In the genomic region with DNA sequence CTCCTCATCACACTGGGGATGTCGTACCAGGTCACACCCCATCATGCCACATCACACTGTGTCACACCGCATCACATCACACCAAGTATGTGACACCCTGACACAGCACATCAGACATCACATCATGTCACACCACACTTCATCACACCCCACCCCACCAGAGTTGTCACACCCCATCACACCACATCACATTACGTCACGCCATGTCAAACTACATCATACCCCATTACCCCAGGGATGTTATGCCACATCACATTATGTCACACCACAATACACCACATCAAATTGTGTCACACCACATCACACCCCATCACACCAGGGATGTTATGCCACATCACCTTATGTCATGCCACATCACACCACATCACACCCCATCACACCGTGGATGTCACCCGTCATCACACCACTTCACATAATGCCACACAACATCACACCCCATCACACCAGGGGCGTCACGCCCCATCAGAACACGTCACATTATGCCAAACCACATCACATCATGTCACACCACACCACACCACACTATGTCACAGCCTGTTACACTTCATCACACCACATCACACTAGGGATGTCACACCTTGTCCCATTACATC, we compare ENCODE assay signal across 21 cellular contexts.
DNase-seq lines count a peak whose midpoint lies in the region; ATAC-seq, FAIRE-seq and TF ChIP-seq lines count a peak whose summit lies in the region.
"Had no signal": no experiment of that assay in that cellular context is flagged by ENCODE, and none has a peak within 500 bp of the region (broad histone marks: within the 10 kb centered on the region; RNA-seq: fewer than 3 reads in every experiment).

No MANE protein-coding gene starts in this region.

- no peaks in the 10 kb centered on the region for H3K36me3 Mint-ChIP-seq in effector memory CD8-positive, alpha-beta T cell (ENCODE audit: insufficient read depth)

- H3K4me1 ChIP-seq in left lung (no peaks in the 10 kb centered on the region), spleen (no peaks in the 10 kb centered on the region)
- H3K4me1 ChIP-seq: A549, BE2C had no signal

- no peaks in the 10 kb centered on the region for H3K27me3 ChIP-seq in bronchial epithelial cell (ENCODE audit: control insufficient read depth, insufficient read depth, low read length)
- no peaks in the 10 kb centered on the region for H3K27me3 ChIP-seq in left lung
- H3K27me3 ChIP-seq in spleen (replicated peaks in 1 of 7): no peaks in the 10 kb centered on the region
- H3K27me3 ChIP-seq: BE2C had no signal

- WGBS in spleen, 5 donors: 94 to 96% (median 94%) methylated on average over 9 of the region's 9 CpGs

- H3K9me3 Mint-ChIP-seq in effector memory CD8-positive, alpha-beta T cell: peaks cover 14 to 20% of the 10 kb centered on the region in 2 donors

- no peaks in the 10 kb centered on the region for H3K4me1 Mint-ChIP-seq in effector memory CD8-positive, alpha-beta T cell (ENCODE audit: low read depth in 2 of 2)

- ATAC-seq in left lung: peak; percentile 34
- no peak for ATAC-seq in effector memory CD8-positive, alpha-beta T cell (replicated peaks)
- no peak for ATAC-seq in HG03520 (IDR thresholded peaks at IDR 0.05; ENCODE audit: unreplicated experiment)
- ATAC-seq: A549 had no signal

- H3K27ac ChIP-seq in left lung (no peak overlapping the region), spleen (no peak overlapping the region)
- H3K27ac ChIP-seq: A549, RWPE1 had no signal

- H3K36me3 ChIP-seq in bronchial epithelial cell (ENCODE audit: control insufficient read depth, insufficient read depth, low read length): no peaks in the 10 kb centered on the region
- H3K36me3 ChIP-seq in left lung: no peaks in the 10 kb centered on the region
- H3K36me3 ChIP-seq in spleen: no peaks in the 10 kb centered on the region
- H3K36me3 ChIP-seq: BE2C had no signal

- no peak overlapping the region for H3K4me3 Mint-ChIP-seq in effector memory CD8-positive, alpha-beta T cell

- DNase-seq in GM19239 (ENCODE audit: insufficient read length, low spot score) (no peak), bronchial epithelial cell (ENCODE audit: low read depth) (no peak), left lung (no peak), spleen (peak; percentile 9), SHP77 (lab: John Stamatoyannopoulos, UW) (no peak)
- DNase-seq in effector memory CD8-positive, alpha-beta T cell: no peak
- DNase-seq in activated CD8-positive, alpha-beta memory T cell treated with anti-CD3 and anti-CD28 coated beads for 24 hours: no peak
- DNase-seq: BE2C, DMS79, GOT3, HCEC 1CT, NCI-H1105, NCI-H146, NCI-H2029, NCI-H226, NCI-H510A treated with DMSO at 0.1 percent for 48 hours, NCI-H748 treated with DMSO at 0.1 percent for 48 hours had no signal

- peaks cover 15 to 54% of the 10 kb centered on the region in 2 donors for H3K27me3 Mint-ChIP-seq in effector memory CD8-positive, alpha-beta T cell
- H3K27me3 Mint-ChIP-seq: IgD-negative memory B cell had no signal

- peak; percentile 49 for FAIRE-seq in GM19239 (lab: Jason Lieb, UNC)
- peak; percentile 62 for FAIRE-seq in bronchial epithelial cell (lab: Jason Lieb, UNC)
- FAIRE-seq: A549 had no signal

- intact Hi-C loops in left lung (cut with DNase I): no loop called here
- intact Hi-C loops in spleen (cut with DNase I; ENCODE audit: low total_unique reads): no loop called here

- H3K27ac Mint-ChIP-seq in effector memory CD8-positive, alpha-beta T cell: no peak overlapping the region

- TF ChIP-seq CTCF in bronchial epithelial cell (IDR thresholded peaks at IDR 0.05; ENCODE audit: insufficient read depth, low read length, severe bottlenecking): no peak
- no peak for TF ChIP-seq CTCF in left lung (IDR thresholded peaks at IDR 0.05)
- no peak for TF ChIP-seq CTCF in spleen (IDR thresholded peaks at IDR 0.05 in 8 of 11, conservative IDR thresholded peaks at IDR 0.05 in 3 of 11)

- H3K9me3 ChIP-seq in left lung (peaks cover 0 to 13% of the 10 kb centered on the region in 2 donors), spleen (peaks cover 0 to 32% (median 28%) of the 10 kb centered on the region in 8 donors)
- H3K9me3 ChIP-seq: BE2C had no signal

- no peak overlapping the region for H3K4me3 ChIP-seq in bronchial epithelial cell (ENCODE audit: low read depth, low read length)
- no peak overlapping the region for H3K4me3 ChIP-seq in left lung
- no peak overlapping the region for H3K4me3 ChIP-seq in spleen
- H3K4me3 ChIP-seq: A549 had no signal

- no peak for TF ChIP-seq POLR2A in spleen (IDR thresholded peaks at IDR 0.05)
